Comparison of ENCODE assay signal across 8 cellular contexts in genomic region chr14:54487771-54488170, GRCh38. TPM values are rescaled to one million over a fixed set of nuclear protein-coding genes. Genes with fewer than 3 reads are reported as not detected.
DNase-seq lines count a peak whose midpoint lies in the region; ATAC-seq and TF ChIP-seq lines count a peak whose summit lies in the region.

No MANE protein-coding gene starts in this region.

- H3K9me3 Mint-ChIP-seq in CD4-positive, alpha-beta T cell = no peaks in the 10 kb centered on the region
- no peaks in the 10 kb centered on the region for H3K9me3 Mint-ChIP-seq in activated naive CD8-positive, alpha-beta T cell treated with anti-CD3 and anti-CD28 coated beads, Interleukin-2, amount 10 ng/mL, durations not matched to agents 7 days and 5 days

- WGBS in HUES64 = 50% methylated on average over 4 of the region's 4 CpGs
- no CpG with 5 or more reads among the region's 4 CpGs for WGBS in iPS DF 6.9 (ENCODE audit: insufficient coverage, insufficient read length)

- H3K27me3 ChIP-seq in CD4-positive, alpha-beta T cell (ENCODE audit: control insufficient read depth, insufficient read depth, low read length) = no peaks in the 10 kb centered on the region
- H3K27me3 ChIP-seq in HUES64 (ENCODE audit: insufficient read depth, low read length) (no peaks in the 10 kb centered on the region), iPS DF 6.9 (ENCODE audit: control insufficient read depth, insufficient read depth, low read length) (no peaks in the 10 kb centered on the region), skeletal muscle tissue (ENCODE audit: control insufficient read depth in 3 of 3, insufficient read depth in 3 of 3, low read length in 3 of 3) (no peaks in the 10 kb centered on the region)

- no peak for DNase-seq in CD4-positive, alpha-beta T cell
- no peak for DNase-seq in activated naive CD8-positive, alpha-beta T cell treated with anti-CD3 and anti-CD28 coated beads, Interleukin-2, amount 10 ng/mL, durations not matched to agents 7 days and 5 days
- DNase-seq in iPS DF 6.9 (ENCODE audit: low read depth, low spot score) (no peak), SKM-1 treated with dmso at 0.1 percent for 144 hours (lab: John Stamatoyannopoulos, UW; ENCODE audit: unreplicated experiment) (no peak), amniotic stem cell (lab: John Stamatoyannopoulos, UW) (no peak)

- H3K27ac Mint-ChIP-seq in CD4-positive, alpha-beta T cell = peak overlapping the region; percentile 86
- peak overlapping the region; percentile 85 for H3K27ac Mint-ChIP-seq in activated naive CD8-positive, alpha-beta T cell treated with anti-CD3 and anti-CD28 coated beads, Interleukin-2, amount 10 ng/mL, durations not matched to agents 7 days and 5 days

- peaks cover 77% of the 10 kb centered on the region for H3K4me1 Mint-ChIP-seq in CD4-positive, alpha-beta T cell (ENCODE audit: low read depth)
- H3K4me1 Mint-ChIP-seq in activated naive CD8-positive, alpha-beta T cell treated with anti-CD3 and anti-CD28 coated beads, Interleukin-2, amount 10 ng/mL, durations not matched to agents 7 days and 5 days = peaks cover 45% of the 10 kb centered on the region

- H3K4me1 ChIP-seq in HUES64 (ENCODE audit: insufficient read depth, low read length) = peaks cover 18% of the 10 kb centered on the region
- H3K4me1 ChIP-seq in iPS DF 6.9 (ENCODE audit: control insufficient read depth, insufficient read depth, low read length) = no peaks in the 10 kb centered on the region; the same call in 1 of the 2 replicates
- peaks cover 11 to 25% (median 12%) of the 10 kb centered on the region in 3 donors for H3K4me1 ChIP-seq in skeletal muscle tissue (ENCODE audit: control insufficient read depth in 3 of 3, insufficient read depth in 3 of 3, low read length in 3 of 3)

- H3K27me3 Mint-ChIP-seq in CD4-positive, alpha-beta T cell = no peaks in the 10 kb centered on the region
- no peaks in the 10 kb centered on the region for H3K27me3 Mint-ChIP-seq in activated naive CD8-positive, alpha-beta T cell treated with anti-CD3 and anti-CD28 coated beads, Interleukin-2, amount 10 ng/mL, durations not matched to agents 7 days and 5 days

- H3K36me3 Mint-ChIP-seq in CD4-positive, alpha-beta T cell (ENCODE audit: low read depth) = peaks cover 34% of the 10 kb centered on the region
- peaks cover 18% of the 10 kb centered on the region for H3K36me3 Mint-ChIP-seq in activated naive CD8-positive, alpha-beta T cell treated with anti-CD3 and anti-CD28 coated beads, Interleukin-2, amount 10 ng/mL, durations not matched to agents 7 days and 5 days

- intact Hi-C loops in CD4-positive, alpha-beta T cell (cut with DNase I, micrococcal nuclease) = loop anchor here (2.0 to 10.0 kb wide), 5 partner anchors 45 to 1097 kb away; partner anchors contain the start of genes CNIH1 (in 2 of the 2), KTN1 (in 1 of the 2) and SAMD4A (in 1 of the 2)

- peak overlapping the region; percentile 86 for H3K9ac ChIP-seq in HUES64 (ENCODE audit: low read depth, low read length)
- peak overlapping the region; percentile 91 to 93 (median 91) for H3K9ac ChIP-seq in skeletal muscle tissue (ENCODE audit: low read depth in 1 of 3, low read length in 3 of 3)

- no peaks in the 10 kb centered on the region for H3K9me3 ChIP-seq in CD4-positive, alpha-beta T cell (ENCODE audit: control insufficient read depth, low read length)
- H3K9me3 ChIP-seq in HUES64 (ENCODE audit: insufficient read depth, low read depth, low read length) (no peaks in the 10 kb centered on the region), iPS DF 6.9 (ENCODE audit: control insufficient read depth, insufficient read depth, low read length) (no peaks in the 10 kb centered on the region), skeletal muscle tissue (ENCODE audit: control insufficient read depth in 3 of 3, low read length in 3 of 3) (no peaks in the 10 kb centered on the region)

- peak overlapping the region; percentile 90 for H3K4me3 Mint-ChIP-seq in CD4-positive, alpha-beta T cell
- peak overlapping the region; percentile 91 for H3K4me3 Mint-ChIP-seq in activated naive CD8-positive, alpha-beta T cell treated with anti-CD3 and anti-CD28 coated beads, Interleukin-2, amount 10 ng/mL, durations not matched to agents 7 days and 5 days

- H3K4me3 ChIP-seq in HUES64 (ENCODE audit: low read length) (peak overlapping the region; percentile 88), iPS DF 6.9 (ENCODE audit: low read length) (peak overlapping the region; percentile 10; the same call in 1 of the 2 replicates), skeletal muscle tissue (ENCODE audit: low read length in 3 of 3) (peak overlapping the region; percentile 83 to 94 (median 88))

- no peak for TF ChIP-seq CTCF in CD4-positive, alpha-beta T cell (IDR thresholded peaks at IDR 0.05)

- CTCF ChIA-PET in CD4-positive, alpha-beta T cell (lab: Charles Lee) = interaction anchor here (1.6 to 4.0 kb wide), 2 partner anchors 22 to 46 kb away, joined by 8 to 21 read pairs; partner anchors contain the start of genes CGRRF1 and CNIH1

- POLR2A ChIA-PET in CD4-positive, alpha-beta T cell (lab: Charles Lee) = interaction anchor here (0.8 to 5.9 kb wide), 9 partner anchors 8 to 416 kb away, joined by 3 to 56 read pairs (median 4); partner anchors contain the start of genes CGRRF1, GCH1 and SAMD4A
- POLR2A ChIA-PET in activated naive CD8-positive, alpha-beta T cell treated with anti-CD3 and anti-CD28 coated beads, Interleukin-2, amount 10 ng/mL, durations not matched to agents 7 days and 5 days (lab: Charles Lee) = interaction anchor here (1.0 to 3.0 kb wide), 4 partner anchors 16 to 539 kb away, joined by 3 to 17 read pairs (median 6); partner anchors contain the start of genes CGRRF1, SAMD4A and WDHD1

- no peak for ATAC-seq in CD4-positive, alpha-beta T cell (ENCODE audit: poor library complexity)
- ATAC-seq in activated naive CD8-positive, alpha-beta T cell treated with anti-CD3 and anti-CD28 coated beads, Interleukin-2, amount 10 ng/mL, durations not matched to agents 7 days and 5 days (ENCODE audit: low read depth) = no peak
- no peak for ATAC-seq in GM21576 (IDR thresholded peaks at IDR 0.05; ENCODE audit: unreplicated experiment)

- H3K36me3 ChIP-seq in HUES64 (ENCODE audit: insufficient read depth, low read length) = peaks cover 8% of the 10 kb centered on the region
- H3K36me3 ChIP-seq in iPS DF 6.9 (ENCODE audit: control insufficient read depth, insufficient read depth, low read length) = no peaks in the 10 kb centered on the region
- H3K36me3 ChIP-seq in skeletal muscle tissue (ENCODE audit: control insufficient read depth in 3 of 3, insufficient read depth in 3 of 3, low read length in 3 of 3) = peaks cover 0 to 5% (median 0%) of the 10 kb centered on the region in 3 donors

- H3K27ac ChIP-seq in CD4-positive, alpha-beta T cell (ENCODE audit: low read depth, low read length) = no peak overlapping the region
- H3K27ac ChIP-seq in HUES64 (ENCODE audit: low read depth, low read length) (peak overlapping the region; percentile 94), iPS DF 6.9 (ENCODE audit: low read length) (no peak overlapping the region), skeletal muscle tissue (ENCODE audit: low read depth, low read length) (peak overlapping the region; percentile 90)

RNA-seq across cellular contexts. Expression of gene GMFB, which starts 1.0 kb away (rescaled TPM):
- total RNA-seq in CD4-positive, alpha-beta T cell = 10 to 100 TPM; 39.5 to 43.5 TPM
- 65.5 TPM for polyA plus RNA-seq in HUES64 (2013, experiment 1 of 2)
- 73.4 TPM for polyA plus RNA-seq in HUES64 (2013, experiment 2 of 2)
- 10 to 100 TPM; 31.3 to 36.4 TPM for total RNA-seq in activated naive CD8-positive, alpha-beta T cell treated with anti-CD3 and anti-CD28 coated beads, Interleukin-2, amount 10 ng/mL, durations not matched to agents 7 days and 5 days
- 42.8 TPM for total RNA-seq in skeletal muscle tissue

RNA-seq across cellular contexts. Expression of gene CGRRF1, which starts 21.9 kb away (rescaled TPM):
- total RNA-seq in CD4-positive, alpha-beta T cell = 10 to 100 TPM; 34.5 to 42.8 TPM
- 17.7 TPM for polyA plus RNA-seq in HUES64 (2013, experiment 1 of 2)
- 18.1 TPM for polyA plus RNA-seq in HUES64 (2013, experiment 2 of 2)
- total RNA-seq in activated naive CD8-positive, alpha-beta T cell treated with anti-CD3 and anti-CD28 coated beads, Interleukin-2, amount 10 ng/mL, durations not matched to agents 7 days and 5 days = 10 to 100 TPM; 14.7 to 17.3 TPM
- total RNA-seq in skeletal muscle tissue = 20.4 TPM

RNA-seq across cellular contexts. Expression of gene CNIH1, which starts 46.6 kb away (rescaled TPM):
- total RNA-seq in CD4-positive, alpha-beta T cell = 10 to 100 TPM; 55.9 TPM
- polyA plus RNA-seq in HUES64 (2013, experiment 1 of 2) = 116 TPM
- 127 TPM for polyA plus RNA-seq in HUES64 (2013, experiment 2 of 2)
- total RNA-seq in activated naive CD8-positive, alpha-beta T cell treated with anti-CD3 and anti-CD28 coated beads, Interleukin-2, amount 10 ng/mL, durations not matched to agents 7 days and 5 days = 10 to 100 TPM; 54.9 to 63.2 TPM
- 30.8 TPM for total RNA-seq in skeletal muscle tissue

Comparison
In these comparisons a context has a peak if more than half of its experiments do, and no peak if none do; other contexts are left out.
1. H3K27ac ChIP-seq: peak in HUES64 (single experiment) and skeletal muscle tissue (single experiment); none in CD4-positive, alpha-beta T cell (single experiment) and iPS DF 6.9 (single experiment).
2. H3K4me3 ChIP-seq: peak in every context shown above with its lines; median percentile 88 in HUES64; 88 in skeletal muscle tissue; 10 in iPS DF 6.9.